In the genomic region with DNA sequence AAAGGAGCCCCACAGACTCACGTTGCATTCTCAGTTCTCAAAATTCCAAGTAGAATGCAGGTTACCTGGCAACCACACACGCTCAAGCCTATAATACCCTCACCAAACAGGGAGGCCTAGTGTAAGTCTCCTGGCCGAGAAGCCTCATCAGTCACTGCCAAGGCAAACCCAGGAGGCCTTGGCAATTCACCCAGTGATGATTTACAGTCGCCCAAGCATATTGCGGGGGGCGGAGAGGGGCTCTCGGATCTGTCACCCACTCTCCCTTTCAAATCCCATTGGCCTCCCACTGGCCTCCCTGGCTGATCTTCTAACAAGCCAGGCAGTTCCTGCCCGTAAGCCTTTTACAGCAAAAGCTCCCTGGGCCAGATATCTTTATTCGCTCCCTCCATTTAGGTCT, we compare ENCODE assay signal across 8 cellular contexts. TPM values are rescaled to one million over a fixed set of nuclear protein-coding genes. Genes with fewer than 3 reads are reported as not detected.
DNase-seq lines count a peak whose midpoint lies in the region; ATAC-seq lines count a peak whose summit lies in the region.

No MANE protein-coding gene starts in this region.

- peak overlapping the region; percentile 70 for H3K27ac Mint-ChIP-seq in activated T-helper 2 cell treated with anti-CD3 and anti-CD28 coated beads, Interferon-gamma antibody, Interleukin-2, Interleukin-4, amounts not matched to agents 10 μg/mL and 5 μg/mL and 100 μg/mL, durations not matched to agents 14 hours and 24 hours and 36 hours
- peak overlapping the region; percentile 98 for H3K27ac Mint-ChIP-seq in stimulated activated effector memory CD8-positive, alpha-beta T cell treated with anti-CD3 and anti-CD28 coated beads, Interleukin-12 subunit alpha, Interleukin-12 subunit beta, amount 100 ng/mL, for 72 hours

- no peak for ATAC-seq in activated T-cell treated with anti-CD3 and anti-CD28 coated beads, Interleukin-2, amount 50 U/mL, for 4 hours
- no peak for ATAC-seq in stimulated activated effector memory CD8-positive, alpha-beta T cell treated with anti-CD3 and anti-CD28 coated beads, Interleukin-12 subunit alpha, Interleukin-12 subunit beta, amount 100 ng/mL, for 72 hours
- ATAC-seq in HG02798 (IDR thresholded peaks at IDR 0.05; ENCODE audit: poor library complexity, unreplicated experiment): no peak
- ATAC-seq in HG02610 (IDR thresholded peaks at IDR 0.05; ENCODE audit: unreplicated experiment): no peak
- no peak for ATAC-seq in HG03175 (IDR thresholded peaks at IDR 0.05; ENCODE audit: unreplicated experiment)

- H3K27me3 Mint-ChIP-seq in activated T-cell treated with anti-CD3 and anti-CD28 coated beads, Interleukin-2, amount 50 U/mL, for 4 hours (ENCODE audit: low read depth): no peaks in the 10 kb centered on the region
- H3K27me3 Mint-ChIP-seq in activated T-helper 2 cell treated with anti-CD3 and anti-CD28 coated beads, Interferon-gamma antibody, Interleukin-2, Interleukin-4, amounts not matched to agents 10 μg/mL and 5 μg/mL and 100 μg/mL, durations not matched to agents 14 hours and 24 hours and 36 hours (ENCODE audit: low read depth): no peaks in the 10 kb centered on the region

- H3K36me3 Mint-ChIP-seq in activated T-cell treated with anti-CD3 and anti-CD28 coated beads, Interleukin-2, amount 50 U/mL, for 4 hours (ENCODE audit: insufficient read depth): peaks cover 20% of the 10 kb centered on the region
- peaks cover 39% of the 10 kb centered on the region for H3K36me3 Mint-ChIP-seq in activated T-helper 2 cell treated with anti-CD3 and anti-CD28 coated beads, Interferon-gamma antibody, Interleukin-2, Interleukin-4, amounts not matched to agents 10 μg/mL and 5 μg/mL and 100 μg/mL, durations not matched to agents 14 hours and 24 hours and 36 hours (ENCODE audit: low read depth)
- H3K36me3 Mint-ChIP-seq in stimulated activated effector memory CD8-positive, alpha-beta T cell treated with anti-CD3 and anti-CD28 coated beads, Interleukin-12 subunit alpha, Interleukin-12 subunit beta, amount 100 ng/mL, for 72 hours: peaks cover 48% of the 10 kb centered on the region

- no peak for DNase-seq in activated T-cell treated with anti-CD3 and anti-CD28 coated beads, Interleukin-2, amount 50 U/mL, for 4 hours
- DNase-seq in activated T-cell treated with anti-CD3 and anti-CD28 coated beads, Interleukin-2, amount 50 U/mL, for 1 hour: no peak
- DNase-seq in activated T-helper 2 cell treated with anti-CD3 and anti-CD28 coated beads, Interferon-gamma antibody, Interleukin-2, Interleukin-4, amounts not matched to agents 10 μg/mL and 5 μg/mL and 100 μg/mL, durations not matched to agents 14 hours and 24 hours and 36 hours (ENCODE audit: low spot score): no peak
- no peak for DNase-seq in stimulated activated effector memory CD8-positive, alpha-beta T cell treated with anti-CD3 and anti-CD28 coated beads, Interleukin-12 subunit alpha, Interleukin-12 subunit beta, amount 100 ng/mL, for 72 hours (ENCODE audit: low spot score in 2 of 2)

- peaks cover 52% of the 10 kb centered on the region for H3K4me1 Mint-ChIP-seq in activated T-cell treated with anti-CD3 and anti-CD28 coated beads, Interleukin-2, amount 50 U/mL, for 4 hours (ENCODE audit: low read depth)
- peaks cover 36% of the 10 kb centered on the region for H3K4me1 Mint-ChIP-seq in activated T-helper 2 cell treated with anti-CD3 and anti-CD28 coated beads, Interferon-gamma antibody, Interleukin-2, Interleukin-4, amounts not matched to agents 10 μg/mL and 5 μg/mL and 100 μg/mL, durations not matched to agents 14 hours and 24 hours and 36 hours (ENCODE audit: low read depth)
- peaks cover 51% of the 10 kb centered on the region for H3K4me1 Mint-ChIP-seq in stimulated activated effector memory CD8-positive, alpha-beta T cell treated with anti-CD3 and anti-CD28 coated beads, Interleukin-12 subunit alpha, Interleukin-12 subunit beta, amount 100 ng/mL, for 72 hours

- H3K4me3 ChIP-seq in iPS-11a (ENCODE audit: low read depth, low read length): peak overlapping the region; percentile 97

- peak overlapping the region; percentile 94 for H3K4me3 Mint-ChIP-seq in activated T-cell treated with anti-CD3 and anti-CD28 coated beads, Interleukin-2, amount 50 U/mL, for 4 hours
- H3K4me3 Mint-ChIP-seq in activated T-helper 2 cell treated with anti-CD3 and anti-CD28 coated beads, Interferon-gamma antibody, Interleukin-2, Interleukin-4, amounts not matched to agents 10 μg/mL and 5 μg/mL and 100 μg/mL, durations not matched to agents 14 hours and 24 hours and 36 hours (ENCODE audit: low read depth): peak overlapping the region; percentile 99
- H3K4me3 Mint-ChIP-seq in stimulated activated effector memory CD8-positive, alpha-beta T cell treated with anti-CD3 and anti-CD28 coated beads, Interleukin-12 subunit alpha, Interleukin-12 subunit beta, amount 100 ng/mL, for 72 hours: peak overlapping the region; percentile 92

- intact Hi-C loops in activated T-helper 2 cell treated with anti-CD3 and anti-CD28 coated beads, Interferon-gamma antibody, Interleukin-2, Interleukin-4, amounts not matched to agents 10 μg/mL and 5 μg/mL and 100 μg/mL, durations not matched to agents 14 hours and 24 hours and 36 hours (cut with micrococcal nuclease): loop anchor here (5.0 kb wide), 1 partner anchor 290 kb away; a partner anchor contains a TSS

- no peaks in the 10 kb centered on the region for H3K9me3 Mint-ChIP-seq in activated T-cell treated with anti-CD3 and anti-CD28 coated beads, Interleukin-2, amount 50 U/mL, for 4 hours
- no peaks in the 10 kb centered on the region for H3K9me3 Mint-ChIP-seq in activated T-helper 2 cell treated with anti-CD3 and anti-CD28 coated beads, Interferon-gamma antibody, Interleukin-2, Interleukin-4, amounts not matched to agents 10 μg/mL and 5 μg/mL and 100 μg/mL, durations not matched to agents 14 hours and 24 hours and 36 hours
- no peaks in the 10 kb centered on the region for H3K9me3 Mint-ChIP-seq in stimulated activated effector memory CD8-positive, alpha-beta T cell treated with anti-CD3 and anti-CD28 coated beads, Interleukin-12 subunit alpha, Interleukin-12 subunit beta, amount 100 ng/mL, for 72 hours

RNA-seq across cellular contexts. Expression of gene AKAP8L, which starts 1.1 kb away (rescaled TPM):
- total RNA-seq in activated T-cell treated with anti-CD3 and anti-CD28 coated beads, Interleukin-2, amount 50 U/mL, for 4 hours: 10 to 100 TPM; 65.3 to 67.6 (median 65.5) TPM
- 76.6 and 87.4 TPM in 2 replicates for total RNA-seq in activated T-helper 2 cell treated with anti-CD3 and anti-CD28 coated beads, Interferon-gamma antibody, Interleukin-2, Interleukin-4, amounts not matched to agents 10 μg/mL and 5 μg/mL and 100 μg/mL, durations not matched to agents 14 hours and 24 hours and 36 hours

RNA-seq across cellular contexts. Expression of gene WIZ, which starts 32.1 kb away (rescaled TPM):
- 10 to 100 TPM; 50.5 to 54.4 (median 53.8) TPM for total RNA-seq in activated T-cell treated with anti-CD3 and anti-CD28 coated beads, Interleukin-2, amount 50 U/mL, for 4 hours
- total RNA-seq in activated T-helper 2 cell treated with anti-CD3 and anti-CD28 coated beads, Interferon-gamma antibody, Interleukin-2, Interleukin-4, amounts not matched to agents 10 μg/mL and 5 μg/mL and 100 μg/mL, durations not matched to agents 14 hours and 24 hours and 36 hours: 30.1 and 30.4 TPM in 2 replicates

RNA-seq across cellular contexts. Expression of gene AKAP8, which starts 38.1 kb away (rescaled TPM):
- 10 to 100 TPM; 83.0 to 88.8 (median 88.0) TPM for total RNA-seq in activated T-cell treated with anti-CD3 and anti-CD28 coated beads, Interleukin-2, amount 50 U/mL, for 4 hours
- 56.0 and 62.1 TPM in 2 replicates for total RNA-seq in activated T-helper 2 cell treated with anti-CD3 and anti-CD28 coated beads, Interferon-gamma antibody, Interleukin-2, Interleukin-4, amounts not matched to agents 10 μg/mL and 5 μg/mL and 100 μg/mL, durations not matched to agents 14 hours and 24 hours and 36 hours

RNA-seq across cellular contexts. Expression of gene RASAL3, which starts 46.6 kb away (rescaled TPM):
- total RNA-seq in activated T-cell treated with anti-CD3 and anti-CD28 coated beads, Interleukin-2, amount 50 U/mL, for 4 hours: 100 to 1,000 TPM in 2 of 3 donors, 10 to 100 TPM in 1; 91.0 to 112 (median 106) TPM
- total RNA-seq in activated T-helper 2 cell treated with anti-CD3 and anti-CD28 coated beads, Interferon-gamma antibody, Interleukin-2, Interleukin-4, amounts not matched to agents 10 μg/mL and 5 μg/mL and 100 μg/mL, durations not matched to agents 14 hours and 24 hours and 36 hours: 107 TPM in 2 replicates
